In the genomic region with DNA sequence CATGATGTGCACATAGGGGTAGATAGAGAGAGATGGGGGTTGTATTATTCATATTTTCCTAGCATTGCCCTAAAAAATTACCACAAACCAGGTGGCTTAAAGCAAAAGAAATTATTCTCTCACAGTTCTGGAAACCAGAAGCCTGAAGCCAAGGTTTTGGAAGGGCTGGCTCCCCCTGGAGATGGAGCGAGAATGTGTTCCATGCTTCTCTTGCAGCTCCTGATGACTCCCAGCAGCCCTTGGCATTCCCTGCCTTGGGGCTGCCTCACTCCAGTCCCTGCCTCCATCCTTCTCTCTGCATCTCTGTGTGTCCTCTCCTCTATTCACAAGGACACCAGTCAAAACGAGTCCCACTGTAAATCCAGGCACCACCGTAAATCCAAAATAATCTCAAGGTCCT, we compare ENCODE assay signal across 13 cellular contexts.
"Had no signal": no experiment of that assay in that cellular context is flagged by ENCODE, and none has a peak within 500 bp of the region (broad histone marks: within the 10 kb centered on the region; RNA-seq: fewer than 3 reads in every experiment).

No MANE protein-coding gene starts in this region.

- H3K27me3 Mint-ChIP-seq: activated CD8-positive, alpha-beta T cell treated with anti-CD3 and anti-CD28 coated beads for 36 hours; stimulated activated naive CD8-positive, alpha-beta T cell treated with anti-CD3 and anti-CD28 coated beads, Interleukin-15, amount 100 ng/mL, for 72 hours had no signal

- ATAC-seq: activated CD8-positive, alpha-beta T cell treated with anti-CD3 and anti-CD28 coated beads for 36 hours; gastrocnemius medialis; heart right ventricle; left ventricle myocardium superior; stimulated activated naive CD8-positive, alpha-beta T cell treated with anti-CD3 and anti-CD28 coated beads, Interleukin-15, amount 100 ng/mL, for 72 hours had no signal

- H3K4me3 ChIP-seq: ascending aorta, gastrocnemius medialis, heart right ventricle, testis had no signal

- H3K4me1 Mint-ChIP-seq: stimulated activated naive CD8-positive, alpha-beta T cell treated with anti-CD3 and anti-CD28 coated beads, Interleukin-15, amount 100 ng/mL, for 72 hours had no signal

- H3K36me3 ChIP-seq: ascending aorta, gastrocnemius medialis, heart right ventricle had no signal

- H3K27ac ChIP-seq: ascending aorta, gastrocnemius medialis, heart right ventricle, testis had no signal

- H3K9me3 Mint-ChIP-seq: activated CD8-positive, alpha-beta T cell treated with anti-CD3 and anti-CD28 coated beads for 36 hours; activated T-helper 1 cell treated with anti-CD3 and anti-CD28 coated beads, Interleukin-12 subunit alpha, Interleukin-12 subunit beta, Interleukin-2, Interleukin-4 antibody, amounts not matched to agents 30 ng/mL and 10 ng/mL and 1 ng/mL, durations not matched to agents 14 hours and 24 hours and 36 hours; stimulated activated naive CD8-positive, alpha-beta T cell treated with anti-CD3 and anti-CD28 coated beads, Interleukin-15, amount 100 ng/mL, for 72 hours had no signal

- H3K27ac Mint-ChIP-seq: activated CD8-positive, alpha-beta T cell treated with anti-CD3 and anti-CD28 coated beads for 36 hours; activated T-helper 1 cell treated with anti-CD3 and anti-CD28 coated beads, Interleukin-12 subunit alpha, Interleukin-12 subunit beta, Interleukin-2, Interleukin-4 antibody, amounts not matched to agents 30 ng/mL and 10 ng/mL and 1 ng/mL, durations not matched to agents 14 hours and 24 hours and 36 hours; stimulated activated naive CD8-positive, alpha-beta T cell treated with anti-CD3 and anti-CD28 coated beads, Interleukin-15, amount 100 ng/mL, for 72 hours had no signal

- H3K4me3 Mint-ChIP-seq: activated CD8-positive, alpha-beta T cell treated with anti-CD3 and anti-CD28 coated beads for 36 hours; activated T-helper 1 cell treated with anti-CD3 and anti-CD28 coated beads, Interleukin-12 subunit alpha, Interleukin-12 subunit beta, Interleukin-2, Interleukin-4 antibody, amounts not matched to agents 30 ng/mL and 10 ng/mL and 1 ng/mL, durations not matched to agents 14 hours and 24 hours and 36 hours; stimulated activated naive CD8-positive, alpha-beta T cell treated with anti-CD3 and anti-CD28 coated beads, Interleukin-15, amount 100 ng/mL, for 72 hours had no signal

- H3K4me1 ChIP-seq: ascending aorta, gastrocnemius medialis, heart right ventricle, testis had no signal

- DNase-seq: activated CD4-positive, alpha-beta T cell treated with anti-CD3 and anti-CD28 coated beads for 4 hours; activated CD8-positive, alpha-beta memory T cell treated with anti-CD3 and anti-CD28 coated beads, Interleukin-2, amount 50 U/mL, for 4 hours; activated CD8-positive, alpha-beta T cell treated with anti-CD3 and anti-CD28 coated beads for 36 hours; activated naive CD4-positive, alpha-beta T cell; gastrocnemius medialis; heart right ventricle; kidney; left ventricle myocardium superior; stimulated activated CD4-positive, alpha-beta T cell treated with anti-CD3 and anti-CD28 coated beads, Interleukin-4, amount 100 ng/mL, for 1 hour; stimulated activated naive CD8-positive, alpha-beta T cell treated with anti-CD3 and anti-CD28 coated beads, Interleukin-15, amount 100 ng/mL, for 72 hours; testis had no signal

- H3K27me3 ChIP-seq: ascending aorta, gastrocnemius medialis, heart right ventricle, testis had no signal
